ENCODE assay signal across 13 cellular contexts in genomic region chr6:5787054-5787720, GRCh38.
"Had no signal": no experiment of that assay in that cellular context is flagged by ENCODE, and none has a peak within 500 bp of the region (broad histone marks: within the 10 kb centered on the region; RNA-seq: fewer than 3 reads in every experiment).

No MANE protein-coding gene starts in this region.

- H3K27me3 ChIP-seq: adrenal gland, colonic mucosa, heart left ventricle, suprapubic skin, upper lobe of left lung had no signal

- H3K36me3 ChIP-seq: adrenal gland, colonic mucosa, heart left ventricle, suprapubic skin, upper lobe of left lung had no signal

- DNase-seq: activated CD4-positive, alpha-beta T cell treated with anti-CD3 and anti-CD28 coated beads, Interleukin-2, amount 50 U/mL, for 4 hours; activated CD4-positive, CD25-positive, alpha-beta regulatory T cell treated with anti-CD3 and anti-CD28 coated beads, Interleukin-2, amount 50 U/mL, for 72 hours; activated CD8-positive, alpha-beta memory T cell treated with anti-CD3 and anti-CD28 coated beads, Interleukin-2, amount 50 U/mL, for 4 hours; activated naive CD4-positive, alpha-beta T cell; adrenal gland; colonic mucosa; heart left ventricle; mucosa of descending colon; nephron progenitor cell; upper lobe of left lung had no signal

- H3K27ac ChIP-seq: adrenal gland, colonic mucosa, heart left ventricle, suprapubic skin, upper lobe of left lung had no signal

- H3K4me3 ChIP-seq: adrenal gland, colonic mucosa, heart left ventricle, mucosa of descending colon, suprapubic skin, upper lobe of left lung had no signal

- H3K27ac Mint-ChIP-seq: activated T-helper 1 cell treated with anti-CD3 and anti-CD28 coated beads, Interleukin-12 subunit alpha, Interleukin-12 subunit beta, Interleukin-2, Interleukin-4 antibody, amounts not matched to agents 30 ng/mL and 10 ng/mL and 1 ng/mL, durations not matched to agents 14 hours and 24 hours and 36 hours; nephron progenitor cell had no signal

- H3K9me3 Mint-ChIP-seq: activated T-helper 1 cell treated with anti-CD3 and anti-CD28 coated beads, Interleukin-12 subunit alpha, Interleukin-12 subunit beta, Interleukin-2, Interleukin-4 antibody, amounts not matched to agents 30 ng/mL and 10 ng/mL and 1 ng/mL, durations not matched to agents 14 hours and 24 hours and 36 hours had no signal

- ATAC-seq: heart left ventricle, mucosa of descending colon, sciatic nerve had no signal

- H3K9me3 ChIP-seq: adrenal gland, colonic mucosa, heart left ventricle, mucosa of descending colon, suprapubic skin, upper lobe of left lung had no signal

- H3K4me3 Mint-ChIP-seq: activated T-helper 1 cell treated with anti-CD3 and anti-CD28 coated beads, Interleukin-12 subunit alpha, Interleukin-12 subunit beta, Interleukin-2, Interleukin-4 antibody, amounts not matched to agents 30 ng/mL and 10 ng/mL and 1 ng/mL, durations not matched to agents 14 hours and 24 hours and 36 hours; nephron progenitor cell had no signal

- H3K4me1 ChIP-seq: adrenal gland, upper lobe of left lung had no signal
